10 cellular contexts compared by ENCODE assay signal in genomic region chr17:81039854-81040758, GRCh38. TPM values are rescaled to one million over a fixed set of nuclear protein-coding genes. Genes with fewer than 3 reads are reported as not detected.
DNase-seq lines count a peak whose midpoint lies in the region; ATAC-seq and TF ChIP-seq lines count a peak whose summit lies in the region.
"Had no signal": no experiment of that assay in that cellular context is flagged by ENCODE, and none has a peak within 500 bp of the region (broad histone marks: within the 10 kb centered on the region; RNA-seq: fewer than 3 reads in every experiment).

No MANE protein-coding gene starts in this region.

- no peak overlapping the region for H3K27ac ChIP-seq in endodermal cell (ENCODE audit: low read depth, low read length)
- H3K27ac ChIP-seq: KMS-11 had no signal

- H3K27ac Mint-ChIP-seq in Calu3 (ENCODE audit: unreplicated experiment) = no peak overlapping the region
- H3K27ac Mint-ChIP-seq in dendritic cell treated with granulocyte-macrophage colony-stimulating factor and Interleukin-4, amounts not matched to agents 40 ng/mL and 50 ng/mL, for 4 days = peak overlapping the region; percentile 46
- no peak overlapping the region for H3K27ac Mint-ChIP-seq in endodermal cell

- DNase-seq in Calu3 (peak; percentile 35), NCI-H2227 (lab: John Stamatoyannopoulos, UW; ENCODE audit: unreplicated experiment) (peak; percentile 81), occipital lobe (lab: John Stamatoyannopoulos, UW) (peak; percentile 62), G401 (ENCODE audit: low spot score) (no peak), endodermal cell (no peak)
- DNase-seq in stimulated activated naive CD4-positive, alpha-beta T cell (lab: John Stamatoyannopoulos, UW) = no peak

- H3K27me3 Mint-ChIP-seq in Calu3 (ENCODE audit: unreplicated experiment) (no peaks in the 10 kb centered on the region), endodermal cell (ENCODE audit: insufficient read depth) (peaks cover 7% of the 10 kb centered on the region)
- H3K27me3 Mint-ChIP-seq in dendritic cell treated with granulocyte-macrophage colony-stimulating factor and Interleukin-4, amounts not matched to agents 40 ng/mL and 50 ng/mL, for 4 days = peaks cover 30% of the 10 kb centered on the region

- WGBS in endodermal cell (ENCODE audit: insufficient coverage in 1 of 2, insufficient read length in 1 of 2), 2 experiments = 80 to 89% methylated on average over 22 to 28 of the region's 28 CpGs

- no peaks in the 10 kb centered on the region for H3K9me3 ChIP-seq in endodermal cell (ENCODE audit: control insufficient read depth, low read length)

- H3K36me3 Mint-ChIP-seq in Calu3 (ENCODE audit: insufficient read depth, unreplicated experiment) (peaks cover 90% of the 10 kb centered on the region), endodermal cell (ENCODE audit: low read depth) (peaks cover 6% of the 10 kb centered on the region)
- peaks cover 66% of the 10 kb centered on the region for H3K36me3 Mint-ChIP-seq in dendritic cell treated with granulocyte-macrophage colony-stimulating factor and Interleukin-4, amounts not matched to agents 40 ng/mL and 50 ng/mL, for 4 days (ENCODE audit: low read depth)
- H3K36me3 Mint-ChIP-seq: WTC11 had no signal

- in situ Hi-C loops in G401 (cut with HindIII; ENCODE audit: low sequenced_read_pairs) = no loop called here

- H3K27me3 ChIP-seq in endodermal cell (ENCODE audit: control insufficient read depth, insufficient read depth, low read length, poor library complexity, severe bottlenecking) = no peaks in the 10 kb centered on the region

- H3K9me3 Mint-ChIP-seq in Calu3 (ENCODE audit: low read depth, unreplicated experiment) (no peaks in the 10 kb centered on the region), endodermal cell (no peaks in the 10 kb centered on the region)
- no peaks in the 10 kb centered on the region for H3K9me3 Mint-ChIP-seq in dendritic cell treated with granulocyte-macrophage colony-stimulating factor and Interleukin-4, amounts not matched to agents 40 ng/mL and 50 ng/mL, for 4 days
- H3K9me3 Mint-ChIP-seq: WTC11 had no signal

- no peaks in the 10 kb centered on the region for H3K4me1 ChIP-seq in endodermal cell (ENCODE audit: control insufficient read depth, insufficient read depth, low read length)

- intact Hi-C loops in Calu3 (cut with micrococcal nuclease; ENCODE audit: unreplicated experiment) = loop anchor here (5.0 to 10.0 kb wide), 2 partner anchors 57 to 475 kb away; partner anchors contain the start of gene ACTG1
- intact Hi-C loops in dendritic cell treated with granulocyte-macrophage colony-stimulating factor and Interleukin-4, amounts not matched to agents 40 ng/mL and 50 ng/mL, for 4 days (cut with micrococcal nuclease) = no loop called here

- CTCF ChIA-PET in Calu3 (lab: Charles Lee) = interaction anchor here (0.6 to 1.7 kb wide), 3 partner anchors 10 to 36 kb away, joined by 3 to 7 read pairs (median 5); no protein-coding TSS in a partner anchor

- H3K4me1 Mint-ChIP-seq in Calu3 (ENCODE audit: low read depth, unreplicated experiment) = peaks cover 68% of the 10 kb centered on the region
- H3K4me1 Mint-ChIP-seq in dendritic cell treated with granulocyte-macrophage colony-stimulating factor and Interleukin-4, amounts not matched to agents 40 ng/mL and 50 ng/mL, for 4 days (ENCODE audit: low read depth) = peaks cover 86% of the 10 kb centered on the region
- H3K4me1 Mint-ChIP-seq in endodermal cell = peaks cover 17% of the 10 kb centered on the region

- H3K36me3 ChIP-seq in endodermal cell (ENCODE audit: control insufficient read depth, insufficient read depth, low read length) = no peaks in the 10 kb centered on the region

- H3K4me3 ChIP-seq in endodermal cell (ENCODE audit: low read length) = no peak overlapping the region

- BruUV-seq in Calu3 (replicated peaks; lab: Mats Ljungman, UMichigan) = no TSS peak

- H3K4me3 Mint-ChIP-seq in Calu3 (ENCODE audit: low read depth, unreplicated experiment) = peak overlapping the region; percentile 21
- H3K4me3 Mint-ChIP-seq in dendritic cell treated with granulocyte-macrophage colony-stimulating factor and Interleukin-4, amounts not matched to agents 40 ng/mL and 50 ng/mL, for 4 days = peak overlapping the region; percentile 62
- no peak overlapping the region for H3K4me3 Mint-ChIP-seq in endodermal cell
- H3K4me3 Mint-ChIP-seq: WTC11 had no signal

- TF ChIP-seq CTCF in Calu3 (IDR thresholded peaks at IDR 0.05; ENCODE audit: unreplicated experiment) (no peak), endodermal cell (conservative IDR thresholded peaks at IDR 0.05) (no peak)

- H3K9ac ChIP-seq in endodermal cell (ENCODE audit: extremely low read depth, low read length, poor library complexity, severe bottlenecking) = no peak overlapping the region
- H3K9ac ChIP-seq: KMS-11 had no signal

- ATAC-seq in HG03108 (IDR thresholded peaks at IDR 0.05; ENCODE audit: unreplicated experiment) = no peak

RNA-seq across cellular contexts. Expression of gene BAIAP2, which starts 5.2 kb away (rescaled TPM):
- total RNA-seq in Calu3 (2022) (58.0 and 58.8 TPM in 2 replicates), occipital lobe (26.2 TPM), endodermal cell (10 to 100 TPM; 24.9 to 32.7 TPM)
- total RNA-seq in G401 (2014; rRNA removed; shearing (Covaris generic)) = 16.1 and 21.1 TPM in 2 replicates
- polyA plus RNA-seq in endodermal cell (2013, experiment 1 of 2) = 41.7 TPM
- 39.0 TPM for polyA plus RNA-seq in endodermal cell (2013, experiment 2 of 2)

RNA-seq across cellular contexts. Expression of gene CHMP6, which starts 48.5 kb away (rescaled TPM):
- total RNA-seq in Calu3 (2022) (25.5 and 27.9 TPM in 2 replicates), occipital lobe (11.7 TPM), endodermal cell (10 to 100 TPM; 28.4 to 32.5 TPM)
- total RNA-seq in G401 (2014; rRNA removed; shearing (Covaris generic)) = 51.8 and 65.5 TPM in 2 replicates
- 23.4 TPM for polyA plus RNA-seq in endodermal cell (2013, experiment 1 of 2)
- polyA plus RNA-seq in endodermal cell (2013, experiment 2 of 2) = 20.2 TPM

Comparison
In these comparisons a context has a peak if more than half of its experiments do, and no peak if none do; other contexts are left out.
1. DNase-seq: peak in Calu3 (single experiment), NCI-H2227 (single experiment) and occipital lobe (single experiment); none in G401 (single experiment), endodermal cell (single experiment) and stimulated activated naive CD4-positive, alpha-beta T cell (0 of 6).